Comparison of ENCODE assay signal across 22 cellular contexts in the genomic region with DNA sequence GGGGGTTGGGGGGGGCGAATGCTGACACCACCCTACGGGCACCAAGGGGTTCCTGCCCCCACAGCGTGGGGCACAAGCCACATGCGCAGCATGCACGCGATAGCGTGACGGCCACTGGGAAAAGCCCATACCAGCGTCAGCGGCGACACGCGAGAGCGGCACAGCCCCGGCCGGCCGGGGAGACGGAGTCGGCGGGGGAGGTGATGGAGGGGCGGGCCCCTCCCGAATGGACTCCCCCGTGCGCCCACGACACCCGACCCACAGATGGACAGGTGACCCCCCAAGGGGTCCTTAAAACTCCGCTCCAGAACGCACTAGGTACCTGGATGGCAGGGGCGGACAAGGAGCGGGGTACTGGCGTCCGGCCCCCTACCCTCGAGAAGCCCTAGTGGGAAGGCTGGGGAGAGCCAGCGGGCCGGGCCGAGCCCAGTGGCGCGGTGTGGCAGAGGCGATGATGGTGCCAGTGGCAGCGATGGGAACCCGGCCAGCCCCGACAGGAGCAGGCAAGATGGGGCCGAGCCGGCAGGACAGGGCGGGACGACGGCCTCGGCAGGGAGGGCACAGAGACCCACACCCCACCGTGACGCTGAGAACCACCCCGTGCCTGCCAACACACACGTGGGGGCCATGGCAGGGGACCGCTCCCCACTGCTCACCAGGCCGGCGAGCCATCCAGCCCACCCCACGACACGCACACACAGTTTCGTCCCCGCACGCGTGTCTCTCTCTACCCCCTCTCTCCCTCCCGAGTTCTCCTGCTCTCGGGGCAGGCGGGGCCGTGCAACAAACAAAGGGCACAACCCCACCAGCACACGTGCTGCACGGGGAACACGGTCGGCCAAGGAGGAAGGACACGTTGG.
"Had no signal": no experiment of that assay in that cellular context is flagged by ENCODE, and none has a peak within 500 bp of the region (broad histone marks: within the 10 kb centered on the region; RNA-seq: fewer than 3 reads in every experiment).

No MANE protein-coding gene starts in this region.

- H3K9me3 ChIP-seq: neutrophil, right lobe of liver had no signal

- H3K4me2 ChIP-seq: smooth muscle cell had no signal

- H3K27ac Mint-ChIP-seq: activated B cell treated with CpG ODN at 0.5 μM for 24 hours; activated CD4-positive, alpha-beta T cell treated with anti-CD3 and anti-CD28 coated beads for 36 hours; activated naive CD4-positive, alpha-beta T cell treated with anti-CD3 and anti-CD28 coated beads, Interleukin-2, amount 10 ng/mL, durations not matched to agents 7 days and 5 days; activated T-cell treated with anti-CD3 and anti-CD28 coated beads, Interleukin-2, amount 50 U/mL, for 72 hours; effector memory CD8-positive, alpha-beta T cell; natural killer cell had no signal

- H3K27me3 ChIP-seq: brain microvascular endothelial cell, neutrophil, right lobe of liver had no signal

- H3K4me3 Mint-ChIP-seq: activated B cell treated with CpG ODN at 0.5 μM for 24 hours; activated CD4-positive, alpha-beta T cell treated with anti-CD3 and anti-CD28 coated beads for 36 hours; activated naive CD4-positive, alpha-beta T cell treated with anti-CD3 and anti-CD28 coated beads, Interleukin-2, amount 10 ng/mL, durations not matched to agents 7 days and 5 days; activated T-cell treated with anti-CD3 and anti-CD28 coated beads, Interleukin-2, amount 50 U/mL, for 72 hours; effector memory CD8-positive, alpha-beta T cell; natural killer cell had no signal

- H3K4me1 Mint-ChIP-seq: activated B cell treated with CpG ODN at 0.5 μM for 24 hours; activated CD4-positive, alpha-beta T cell treated with anti-CD3 and anti-CD28 coated beads for 36 hours; activated naive CD4-positive, alpha-beta T cell treated with anti-CD3 and anti-CD28 coated beads, Interleukin-2, amount 10 ng/mL, durations not matched to agents 7 days and 5 days; natural killer cell had no signal

- H3K27ac ChIP-seq: brain microvascular endothelial cell, heart right ventricle, neutrophil, parathyroid adenoma, right lobe of liver had no signal

- ATAC-seq: activated CD4-positive, alpha-beta T cell treated with anti-CD3 and anti-CD28 coated beads for 36 hours; activated T-cell treated with anti-CD3 and anti-CD28 coated beads, Interleukin-2, amount 50 U/mL, for 72 hours; effector memory CD8-positive, alpha-beta T cell; left ventricle myocardium superior had no signal

- H3K27me3 Mint-ChIP-seq: activated B cell treated with CpG ODN at 0.5 μM for 24 hours; activated CD4-positive, alpha-beta T cell treated with anti-CD3 and anti-CD28 coated beads for 36 hours; activated naive CD4-positive, alpha-beta T cell treated with anti-CD3 and anti-CD28 coated beads, Interleukin-2, amount 10 ng/mL, durations not matched to agents 7 days and 5 days; effector memory CD8-positive, alpha-beta T cell had no signal

- DNase-seq: activated B cell treated with CpG ODN at 0.5 μM for 24 hours; activated CD4-positive, alpha-beta T cell treated with anti-CD3 and anti-CD28 coated beads for 36 hours; activated CD4-positive, alpha-beta T cell treated with anti-CD3 and anti-CD28 coated beads, Interleukin-2, amount 50 U/mL, for 48 hours; activated CD8-positive, alpha-beta memory T cell treated with anti-CD3 and anti-CD28 coated beads, Interleukin-2, amount 50 U/mL, for 48 hours; activated effector memory CD4-positive, alpha-beta T cell treated with Interleukin-2 at 50 U/mL for 16 hours; activated naive CD4-positive, alpha-beta T cell treated with anti-CD3 and anti-CD28 coated beads, Interleukin-2, amount 10 ng/mL, durations not matched to agents 7 days and 5 days; activated T-cell treated with anti-CD3 and anti-CD28 coated beads, Interleukin-2, amount 50 U/mL, for 72 hours; anterior cingulate cortex; brain microvascular endothelial cell; central memory CD4-positive, alpha-beta T cell; effector memory CD8-positive, alpha-beta T cell; heart right ventricle; left ventricle myocardium superior; midbrain; natural killer cell; right lobe of liver; stimulated activated CD4-positive, alpha-beta T cell treated with anti-CD3 and anti-CD28 coated beads, Interleukin-15, amount 100 ng/mL, for 24 hours; stimulated activated naive CD4-positive, alpha-beta T cell; T-helper 9 cell had no signal

- H3K4me1 ChIP-seq: heart right ventricle, parathyroid adenoma, right lobe of liver had no signal

- H2AFZ ChIP-seq: parathyroid adenoma had no signal

- H3K4me3 ChIP-seq: heart right ventricle, right lobe of liver, smooth muscle cell had no signal

- H3K36me3 ChIP-seq: brain microvascular endothelial cell, heart right ventricle, neutrophil, right lobe of liver had no signal

- H3K9ac ChIP-seq: parathyroid adenoma had no signal
